In genomic region chr3:125916376-125916978, GRCh38 we compare ENCODE assay signal across 8 cellular contexts. TPM values are rescaled to one million over a fixed set of nuclear protein-coding genes. Genes with fewer than 3 reads are reported as not detected.
DNase-seq lines count a peak whose midpoint lies in the region; ATAC-seq and TF ChIP-seq lines count a peak whose summit lies in the region.

No MANE protein-coding gene starts in this region.

- H3K9me3 ChIP-seq in A673 (ENCODE audit: low read depth, low read length, poor library complexity, severe bottlenecking) (no peaks in the 10 kb centered on the region), sigmoid colon (no peaks in the 10 kb centered on the region)

- CTCF ChIA-PET in A673 (lab: Charles Lee), result interaction anchor here (0.6 kb wide), 1 partner anchor 715 kb away, joined by 3 read pairs; no protein-coding TSS in a partner anchor

- ATAC-seq in GM18505 (IDR thresholded peaks at IDR 0.05; ENCODE audit: unreplicated experiment) (peak; percentile 89), HG02885 (IDR thresholded peaks at IDR 0.05; ENCODE audit: poor library complexity, unreplicated experiment) (peak; percentile 85)

- 0 to 1% methylated on average over 58 of the region's 58 CpGs for WGBS in sigmoid colon, 2 donors

- no TSS peak for BruUV-seq in A673 (replicated peaks; lab: Mats Ljungman, UMichigan)

- no peak for TF ChIP-seq EP300 in sigmoid colon (IDR thresholded peaks at IDR 0.05)

- POLR2A ChIA-PET in A673 (lab: Charles Lee; ENCODE audit: low non-redundant PET), result interaction anchor here (0.5 kb wide), 1 partner anchor 321 kb away, joined by 9 read pairs; the partner anchor contains the start of gene OSBPL11

- intact Hi-C loops in A673 (cut with micrococcal nuclease; ENCODE audit: unreplicated experiment) (loop anchor here (10.0 kb wide), 1 partner anchor 558 kb away; the partner anchor contains the start of gene ZXDC), sigmoid colon (cut with DNase I) (loop anchor here (2.0 kb wide), 1 partner anchor 150 kb away; no protein-coding TSS in a partner anchor)

- H3K27me3 ChIP-seq in A673 (replicated peaks; ENCODE audit: insufficient read depth, low read depth, low read length, poor library complexity), result no peaks in the 10 kb centered on the region
- no peaks in the 10 kb centered on the region for H3K27me3 ChIP-seq in brain microvascular endothelial cell (replicated peaks)
- H3K27me3 ChIP-seq in sigmoid colon, result no peaks in the 10 kb centered on the region

- peaks cover 4% of the 10 kb centered on the region for H3K4me1 ChIP-seq in A673 (ENCODE audit: insufficient read depth, low read length, poor library complexity, severe bottlenecking)
- peaks cover 0 to 18% (median 10%) of the 10 kb centered on the region in 4 donors for H3K4me1 ChIP-seq in sigmoid colon

- H3K36me3 ChIP-seq in A673 (ENCODE audit: insufficient read depth, low read length, poor library complexity, severe bottlenecking) (no peaks in the 10 kb centered on the region), brain microvascular endothelial cell (replicated peaks) (no peaks in the 10 kb centered on the region), sigmoid colon (no peaks in the 10 kb centered on the region)

- DNase-seq in A673 (ENCODE audit: low spot score) (peak; percentile 97), NCI-H1436 treated with DMSO at 0.1 percent for 48 hours (lab: John Stamatoyannopoulos, UW) (peak; percentile 74), SW 1271 (lab: John Stamatoyannopoulos, UW) (peak; percentile 95 to 96), brain microvascular endothelial cell (no peak), sigmoid colon (no peak)

- peak; percentile 57 for TF ChIP-seq POLR2A in GM18505 (IDR thresholded peaks at IDR 0.05; ENCODE audit: borderline replicate concordance, extremely low read depth, insufficient read depth, insufficient read length)
- no peak for TF ChIP-seq POLR2A in sigmoid colon (IDR thresholded peaks at IDR 0.05)

- in situ Hi-C loops in brain microvascular endothelial cell (cut with HindIII; ENCODE audit: low pct_ligation_motif_present, low sequenced_read_pairs), result no loop called here

- H3K27ac ChIP-seq in A673 (ENCODE audit: low read depth, low read length, poor library complexity, severe bottlenecking) (peak overlapping the region; percentile 67), brain microvascular endothelial cell (peak overlapping the region; percentile 84), sigmoid colon (peak overlapping the region; percentile 89 to 95 (median 91))

- TF ChIP-seq CTCF in A673 (conservative IDR thresholded peaks at IDR 0.05; ENCODE audit: low read depth, low read length), result peak; percentile 58
- TF ChIP-seq CTCF in brain microvascular endothelial cell (IDR thresholded peaks at IDR 0.05; ENCODE audit: low read depth, low read length, missing control alignments), result peak; percentile 29
- TF ChIP-seq CTCF in sigmoid colon (IDR thresholded peaks at IDR 0.05), result no peak

- H3K4me3 ChIP-seq in A673 (ENCODE audit: low read depth, low read length, poor library complexity, severe bottlenecking) (peak overlapping the region; percentile 65), brain microvascular endothelial cell (ENCODE audit: low read depth, low read length) (peak overlapping the region; percentile 75), iPS-11a (ENCODE audit: low read depth, low read length) (peak overlapping the region; percentile 47), sigmoid colon (peak overlapping the region; percentile 59 to 95 (median 79))

RNA-seq across cellular contexts. Expression of gene ROPN1B, which starts 52.5 kb away (rescaled TPM):
- total RNA-seq in A673 (2021) (not detected in 2 replicates), sigmoid colon (1 to 10 TPM in 1 of 4 donors, not detected in 3; 1.1 TPM)
- under 1 TPM in 1 of 3 donors, not detected in 2; 0.06 TPM for polyA plus RNA-seq in sigmoid colon

Comparison
In these comparisons a context has a peak if more than half of its experiments do, and no peak if none do; other contexts are left out.
1. DNase-seq: peak in A673 (single experiment), NCI-H1436 treated with DMSO at 0.1 percent for 48 hours (single experiment) and SW 1271 (2 of 2); none in brain microvascular endothelial cell (single experiment) and sigmoid colon (single experiment).
2. CTCF ChIP-seq: peak in A673 (single experiment) and brain microvascular endothelial cell (single experiment); none in sigmoid colon (0 of 4).
3. Peak in every context shown above with its lines, with median percentiles within 50 percentile points of each other: H3K27ac ChIP-seq and H3K4me3 ChIP-seq.